8 cellular contexts compared by ENCODE assay signal in genomic region chr1:248825573-248825908, GRCh38. TPM values are rescaled to one million over a fixed set of nuclear protein-coding genes. Genes with fewer than 3 reads are reported as not detected.
DNase-seq lines count a peak whose midpoint lies in the region; ATAC-seq and TF ChIP-seq lines count a peak whose summit lies in the region.

No MANE protein-coding gene starts in this region.

- peaks cover 7% of the 10 kb centered on the region for H3K9me3 ChIP-seq in WERI-Rb-1 (ENCODE audit: severe bottlenecking)
- H3K9me3 ChIP-seq in spleen: no peaks in the 10 kb centered on the region

- peak overlapping the region; percentile 99 for H3K27ac ChIP-seq in WERI-Rb-1
- peak overlapping the region; percentile 91 to 100 (median 99) for H3K27ac ChIP-seq in spleen

- H3K4me3 ChIP-seq in GM12875 (ENCODE audit: low read depth, low read length): peak overlapping the region; percentile 86
- peak overlapping the region; percentile 74 for H3K4me3 ChIP-seq in WERI-Rb-1 (ENCODE audit: low read depth, low read length)
- peak overlapping the region; percentile 63 to 92 (median 68) for H3K4me3 ChIP-seq in spleen

- H3K36me3 ChIP-seq in WERI-Rb-1: peaks cover 35% of the 10 kb centered on the region
- peaks cover 0 to 42% (median 11%) of the 10 kb centered on the region in 6 donors for H3K36me3 ChIP-seq in spleen

- DNase-seq in WERI-Rb-1 (no peak), left ventricle myocardium superior (peak; percentile 44), spleen (no peak), NCI-H748 treated with DMSO at 0.1 percent for 48 hours (lab: John Stamatoyannopoulos, UW) (no peak), glomerular visceral epithelial cell (ENCODE audit: extremely low spot score) (no peak), AG08395 (ENCODE audit: low spot score) (no peak)

- WGBS in spleen, 5 donors: 1% methylated on average over 18 of the region's 18 CpGs

- H3K27me3 ChIP-seq in WERI-Rb-1 (ENCODE audit: insufficient read depth, low read depth, severe bottlenecking): no peaks in the 10 kb centered on the region
- H3K27me3 ChIP-seq in spleen (replicated peaks in 1 of 7): no peaks in the 10 kb centered on the region

- intact Hi-C loops in left ventricle myocardium superior (cut with micrococcal nuclease): no loop called here
- intact Hi-C loops in spleen (cut with DNase I; ENCODE audit: low total_unique reads): no loop called here

- ATAC-seq in HG02623 (IDR thresholded peaks at IDR 0.05; ENCODE audit: unreplicated experiment) (peak; percentile 0), left ventricle myocardium superior (peak; percentile 9)

- no peak for TF ChIP-seq CTCF in GM12875 (IDR thresholded peaks at IDR 0.05; ENCODE audit: borderline replicate concordance, insufficient read depth, low read depth, low read length)
- no peak for TF ChIP-seq CTCF in WERI-Rb-1 (IDR thresholded peaks at IDR 0.05; ENCODE audit: low read depth, low read length)
- no peak for TF ChIP-seq CTCF in spleen (IDR thresholded peaks at IDR 0.05 in 8 of 11, conservative IDR thresholded peaks at IDR 0.05 in 3 of 11)

- peaks cover 34 to 77% (median 62%) of the 10 kb centered on the region in 6 donors for H3K4me1 ChIP-seq in spleen

- TF ChIP-seq POLR2A in spleen (IDR thresholded peaks at IDR 0.05): peak in 1 of 3 donors; percentile 13

RNA-seq across cellular contexts. Expression of gene SH3BP5L, which starts 0.2 kb away (rescaled TPM):
- total RNA-seq in left ventricle myocardium superior (20.1 TPM), spleen (10 to 100 TPM; 29.1 to 43.3 (median 30.7) TPM)
- 10 to 100 TPM; 10.1 to 23.1 (median 11.3) TPM for polyA plus RNA-seq in spleen

RNA-seq across cellular contexts. Expression of gene ZNF672, which starts 12.5 kb away (rescaled TPM):
- total RNA-seq in left ventricle myocardium superior (45.5 TPM), spleen (10 to 100 TPM; 32.6 to 43.1 (median 41.3) TPM)
- polyA plus RNA-seq in spleen: 10 to 100 TPM; 13.2 to 19.8 (median 16.6) TPM

RNA-seq across cellular contexts. Expression of gene ZNF692, which starts 33.3 kb away (rescaled TPM):
- total RNA-seq in left ventricle myocardium superior (27.1 TPM), spleen (10 to 100 TPM; 33.5 to 81.1 (median 45.9) TPM)
- 100 to 1,000 TPM in 2 of 3 donors, 10 to 100 TPM in 1; 57.1 to 138 (median 125) TPM for polyA plus RNA-seq in spleen
